7 cellular contexts compared by ENCODE assay signal in the genomic region with DNA sequence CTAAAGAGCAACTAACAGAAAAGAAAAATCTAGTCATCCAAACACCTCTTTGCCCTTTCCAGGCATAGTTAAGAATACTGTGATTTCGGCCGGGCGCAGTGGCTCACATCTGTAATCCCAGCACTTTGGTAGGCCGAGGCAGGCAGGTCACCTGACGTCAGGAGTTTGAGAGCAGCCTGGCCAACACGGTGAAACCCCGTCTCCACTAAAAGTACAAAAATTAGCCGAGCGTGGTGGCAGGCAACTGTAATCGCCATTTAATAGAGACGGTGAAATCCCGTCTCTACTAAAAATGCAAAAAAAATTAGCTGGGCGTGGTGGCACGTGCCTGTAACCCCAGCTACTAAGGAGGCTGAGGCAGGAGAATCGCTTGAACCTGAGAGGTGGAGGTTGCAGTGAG. TPM values are rescaled to one million over a fixed set of nuclear protein-coding genes. Genes with fewer than 3 reads are reported as not detected.
A peak's percentile ranks its signal among the peaks of the same experiment; 100 is the strongest.
DNase-seq lines count a peak whose midpoint lies in the region; ATAC-seq and TF ChIP-seq lines count a peak whose summit lies in the region.
"Not testable (repeated sequence)": the region's sequence is repeated elsewhere in the genome, so short reads cannot be mapped to it uniquely, and the experiment has no call there.

No MANE protein-coding gene starts in this region.

- H3K4me3 ChIP-seq in GM12865 (ENCODE audit: low read depth, low read length) = peak overlapping the region; percentile 3; the same call in 1 of the 2 replicates
- peak overlapping the region; percentile 39 for H3K4me3 ChIP-seq in OCI-LY1 (ENCODE audit: low read depth, low read length, poor library complexity, severe bottlenecking)
- not testable (repeated sequence) for H3K4me3 ChIP-seq in dorsolateral prefrontal cortex; thyroid gland (replicated peaks in 1 of 3)

- 83 to 86% methylated on average over 15 of the region's 15 CpGs for WGBS in thyroid gland, 2 donors

- H3K4me2 ChIP-seq in OCI-LY1 (ENCODE audit: low read length) = peak overlapping the region; percentile 59

- not testable (repeated sequence) for H3K9me3 ChIP-seq in OCI-LY1 (ENCODE audit: low read length); thyroid gland

- intact Hi-C loops in activated B cell treated with CpG ODN at 0.5 μM for 24 hours (cut with micrococcal nuclease); thyroid gland (cut with DNase I): not testable (repeated sequence)
- intact Hi-C loops in dorsolateral prefrontal cortex (cut with DNase I) = loop anchor here in 1 of 2 donors (5.0 kb wide), 1 partner anchor 103 kb away; the partner anchor contains the start of gene PAFAH1B1

- DNase-seq in GM12865 (ENCODE audit: low read depth) = peak; percentile 65
- peak; percentile 25 for DNase-seq in activated B cell treated with CpG ODN at 0.5 μM for 24 hours
- not testable (repeated sequence) for DNase-seq in dorsolateral prefrontal cortex
- peak in 1 of 2 donors; percentile 10 for DNase-seq in thyroid gland

- peak overlapping the region; percentile 68 for H3K27ac Mint-ChIP-seq in activated B cell treated with CpG ODN at 0.5 μM for 24 hours
- H3K27ac Mint-ChIP-seq in stimulated activated memory B cell treated with anti-CD40 and anti-IgM and Interleukin-4, amounts not matched to agents 10 μg/mL and 1 μg/mL and 100 μg/mL, for 72 hours = peak overlapping the region; percentile 72

- not testable (repeated sequence) for H4K20me1 ChIP-seq in OCI-LY1 (ENCODE audit: insufficient read depth, low read length)

- not testable (repeated sequence) for H3K27me3 Mint-ChIP-seq in activated B cell treated with CpG ODN at 0.5 μM for 24 hours; stimulated activated memory B cell treated with anti-CD40 and anti-IgM and Interleukin-4, amounts not matched to agents 10 μg/mL and 1 μg/mL and 100 μg/mL, for 72 hours

- peak overlapping the region; percentile 11 for H3K4me3 Mint-ChIP-seq in activated B cell treated with CpG ODN at 0.5 μM for 24 hours
- peak overlapping the region; percentile 34 for H3K4me3 Mint-ChIP-seq in stimulated activated memory B cell treated with anti-CD40 and anti-IgM and Interleukin-4, amounts not matched to agents 10 μg/mL and 1 μg/mL and 100 μg/mL, for 72 hours

- H3K9me2 ChIP-seq in OCI-LY1 (ENCODE audit: low read depth, low read length) = not testable (repeated sequence)

- peaks cover 13% of the 10 kb centered on the region for H3F3A ChIP-seq in OCI-LY1 (ENCODE audit: insufficient read depth, low read length)

- peak overlapping the region; percentile 95 for H3K27ac ChIP-seq in OCI-LY1 (ENCODE audit: low read depth, low read length, poor library complexity, severe bottlenecking)
- H3K27ac ChIP-seq in dorsolateral prefrontal cortex = peak overlapping the region in 51 of 59 donors; percentile 5 to 98 (median 91)
- H3K27ac ChIP-seq in thyroid gland = peak overlapping the region in 2 of 3 donors; percentile 2 to 45

- TF ChIP-seq CTCF in GM12865 (IDR thresholded peaks at IDR 0.05; ENCODE audit: insufficient read depth, low read depth, low read length, missing control alignments); OCI-LY1 (IDR thresholded peaks at IDR 0.05; ENCODE audit: low read length); activated B cell treated with CpG ODN at 0.5 μM for 24 hours (IDR thresholded peaks at IDR 0.05); dorsolateral prefrontal cortex (IDR thresholded peaks at IDR 0.05 in 54 of 56, conservative IDR thresholded peaks at IDR 0.05 in 2 of 56; ENCODE audit: low read depth in 1 of 56, partially characterized antibody in 56 of 56); thyroid gland (IDR thresholded peaks at IDR 0.05): not testable (repeated sequence)

- CTCF ChIA-PET in activated B cell treated with CpG ODN at 0.5 μM for 24 hours (lab: Charles Lee) = not testable (repeated sequence)

- ATAC-seq in HG03060 (IDR thresholded peaks at IDR 0.05; ENCODE audit: low read depth, unreplicated experiment) = peak; percentile 35
- peak; percentile 85 for ATAC-seq in activated B cell treated with CpG ODN at 0.5 μM for 24 hours (ENCODE audit: low read depth)
- peak; percentile 83 for ATAC-seq in stimulated activated memory B cell treated with anti-CD40 and anti-IgM and Interleukin-4, amounts not matched to agents 10 μg/mL and 1 μg/mL and 100 μg/mL, for 72 hours

- peaks cover 41% of the 10 kb centered on the region for H3K79me2 ChIP-seq in OCI-LY1 (ENCODE audit: insufficient read depth, low read length)

- peaks cover 18% of the 10 kb centered on the region for H3K36me3 Mint-ChIP-seq in activated B cell treated with CpG ODN at 0.5 μM for 24 hours (ENCODE audit: low read depth)
- peaks cover 10% of the 10 kb centered on the region for H3K36me3 Mint-ChIP-seq in stimulated activated memory B cell treated with anti-CD40 and anti-IgM and Interleukin-4, amounts not matched to agents 10 μg/mL and 1 μg/mL and 100 μg/mL, for 72 hours

- H3K9ac ChIP-seq in OCI-LY1 (ENCODE audit: low read length) = peak overlapping the region; percentile 46

- H3K36me3 ChIP-seq in OCI-LY1 (ENCODE audit: insufficient read depth, low read length); thyroid gland: not testable (repeated sequence)

- H3K4me1 ChIP-seq in OCI-LY1 (ENCODE audit: insufficient read depth, low read length, severe bottlenecking) = peaks cover 45% of the 10 kb centered on the region
- peaks cover 13 to 27% of the 10 kb centered on the region in 2 donors for H3K4me1 ChIP-seq in thyroid gland

- H3K4me1 Mint-ChIP-seq in activated B cell treated with CpG ODN at 0.5 μM for 24 hours = peaks cover 38% of the 10 kb centered on the region
- H3K4me1 Mint-ChIP-seq in stimulated activated memory B cell treated with anti-CD40 and anti-IgM and Interleukin-4, amounts not matched to agents 10 μg/mL and 1 μg/mL and 100 μg/mL, for 72 hours = peaks cover 36% of the 10 kb centered on the region

- TF ChIP-seq POLR2A in thyroid gland (IDR thresholded peaks at IDR 0.05) = not testable (repeated sequence)

- H2AFZ ChIP-seq in OCI-LY1 (ENCODE audit: low read length) = not testable (repeated sequence)

- POLR2A ChIA-PET in activated B cell treated with CpG ODN at 0.5 μM for 24 hours (lab: Charles Lee) = interaction anchor here (0.6 to 1.1 kb wide), 6 partner anchors 10 to 691 kb away, joined by 3 to 9 read pairs (median 4); partner anchors contain the start of genes METTL16 and PAFAH1B1

- H3K9me3 Mint-ChIP-seq in activated B cell treated with CpG ODN at 0.5 μM for 24 hours; stimulated activated memory B cell treated with anti-CD40 and anti-IgM and Interleukin-4, amounts not matched to agents 10 μg/mL and 1 μg/mL and 100 μg/mL, for 72 hours: not testable (repeated sequence)

- H3K27me3 ChIP-seq in OCI-LY1 (ENCODE audit: insufficient read depth, low read length); dorsolateral prefrontal cortex; thyroid gland: not testable (repeated sequence)

RNA-seq across cellular contexts. Expression of gene METTL16, which starts 22.4 kb away (rescaled TPM):
- total RNA-seq in activated B cell treated with CpG ODN at 0.5 μM for 24 hours = 49.4 and 57.2 TPM in 2 replicates
- 10 to 100 TPM; 19.6 to 52.4 (median 31.1) TPM for total RNA-seq in dorsolateral prefrontal cortex
- 10 to 100 TPM; 30.4 to 48.9 (median 44.7) TPM for total RNA-seq in thyroid gland

Comparison
In these comparisons a context has a peak if more than half of its experiments do, and no peak if none do; other contexts are left out.
1. ATAC-seq: peak in every context shown above with its lines; median percentile 85 in activated B cell treated with CpG ODN at 0.5 μM for 24 hours; 83 in stimulated activated memory B cell treated with anti-CD40 and anti-IgM and Interleukin-4, amounts not matched to agents 10 μg/mL and 1 μg/mL and 100 μg/mL, for 72 hours; 35 in HG03060.
2. H3K27ac ChIP-seq: peak in every context shown above with its lines; median percentile 95 in OCI-LY1; 91 in dorsolateral prefrontal cortex; 24 in thyroid gland.